13 cellular contexts compared by ENCODE assay signal in the genomic region with DNA sequence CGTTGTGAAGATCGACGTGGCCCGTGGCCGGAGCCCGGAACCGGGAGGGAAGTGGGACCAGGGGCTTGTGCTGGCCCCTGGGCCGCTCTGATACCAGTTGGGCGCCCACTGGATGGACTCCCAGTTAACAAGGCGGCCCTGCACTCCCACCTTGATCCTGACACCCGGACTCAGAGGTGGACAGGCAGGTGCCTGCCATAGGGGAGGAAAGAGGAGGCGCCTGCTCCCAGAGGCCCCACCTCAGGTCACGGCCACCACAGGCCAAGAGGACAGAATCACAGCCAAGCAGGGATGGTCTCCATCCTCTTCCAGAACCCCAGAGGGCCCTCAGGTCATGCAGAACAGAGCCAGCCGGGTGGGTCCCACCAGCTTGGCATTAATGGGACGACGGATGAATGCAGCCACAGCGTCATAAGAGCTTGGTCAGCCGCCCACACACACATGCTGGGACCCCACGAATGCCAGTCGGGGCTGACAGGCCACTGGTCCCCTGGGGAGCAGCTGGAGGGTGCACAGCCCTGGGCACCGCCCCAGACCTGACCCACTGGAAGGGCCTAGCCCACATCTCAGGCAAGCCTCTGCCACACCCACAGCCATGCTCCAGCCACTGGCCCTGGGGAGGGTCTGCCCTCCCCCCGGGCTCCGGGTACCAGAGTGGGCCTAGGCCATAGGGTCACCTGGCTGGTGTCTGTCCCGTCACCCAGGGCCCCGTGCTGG. TPM values are rescaled to one million over a fixed set of nuclear protein-coding genes. Genes with fewer than 3 reads are reported as not detected.
DNase-seq lines count a peak whose midpoint lies in the region; ATAC-seq, FAIRE-seq and TF ChIP-seq lines count a peak whose summit lies in the region.
"Had no signal": no experiment of that assay in that cellular context is flagged by ENCODE, and none has a peak within 500 bp of the region (broad histone marks: within the 10 kb centered on the region; RNA-seq: fewer than 3 reads in every experiment).

No MANE protein-coding gene starts in this region.

- peaks cover 32 to 41% of the 10 kb centered on the region in 2 donors for H3K4me1 Mint-ChIP-seq in natural killer cell

- H3K4me1 ChIP-seq in left ventricle myocardium inferior (peaks cover 54% of the 10 kb centered on the region), uterus (peaks cover 10 to 30% of the 10 kb centered on the region in 2 donors), small intestine (ENCODE audit: control insufficient read depth in 2 of 2, insufficient read depth in 1 of 2, low read depth in 1 of 2, low read length in 1 of 2) (peaks cover 0 to 6% of the 10 kb centered on the region in 2 donors)

- H3K27me3 ChIP-seq in left ventricle myocardium inferior (ENCODE audit: low read depth) (no peaks in the 10 kb centered on the region), uterus (no peaks in the 10 kb centered on the region), small intestine (ENCODE audit: control insufficient read depth in 2 of 2, insufficient read depth in 2 of 2, low read length in 2 of 2) (no peaks in the 10 kb centered on the region)

- H3K36me3 Mint-ChIP-seq in natural killer cell, result no peaks in the 10 kb centered on the region

- intact Hi-C loops in left ventricle myocardium inferior (cut with micrococcal nuclease), result no loop called here
- intact Hi-C loops in left cardiac atrium (cut with DNase I), result no loop called here
- intact Hi-C loops in natural killer cell (cut with micrococcal nuclease), result no loop called here
- intact Hi-C loops in uterus (cut with DNase I; ENCODE audit: low total_unique reads), result no loop called here

- H3K27ac ChIP-seq in left ventricle myocardium inferior (replicated peaks) (peak overlapping the region; percentile 98), cingulate gyrus (ENCODE audit: low read depth, low read length) (peak overlapping the region; percentile 84), uterus (peak overlapping the region; percentile 75 to 92), small intestine (ENCODE audit: low read depth in 1 of 2, low read length in 1 of 2) (peak overlapping the region in 1 of 2 donors; percentile 3)

- no peak for TF ChIP-seq POLR2A in uterus (IDR thresholded peaks at IDR 0.05)

- TF ChIP-seq CTCF in left ventricle myocardium inferior (IDR thresholded peaks at IDR 0.05; ENCODE audit: borderline replicate concordance) (no peak), natural killer cell (IDR thresholded peaks at IDR 0.05) (no peak), uterus (IDR thresholded peaks at IDR 0.05) (no peak)

- FAIRE-seq in small intestine (lab: Jason Lieb, UNC), result no peak
- FAIRE-seq: H54 had no signal

- H3K4me3 ChIP-seq in left ventricle myocardium inferior (peak overlapping the region; percentile 99), uterus (peak overlapping the region; percentile 10 to 20), small intestine (ENCODE audit: low read depth in 1 of 2, low read length in 2 of 2) (no peak overlapping the region)

- WGBS in small intestine, 3 donors, result 88 to 92% (median 88%) methylated on average over 25 of the region's 25 CpGs

- no peaks in the 10 kb centered on the region for H3K9me3 Mint-ChIP-seq in natural killer cell

- H3K4me3 Mint-ChIP-seq in natural killer cell, result peak overlapping the region; percentile 56

- peak overlapping the region; percentile 97 to 98 for H3K27ac Mint-ChIP-seq in natural killer cell

- no peak for DNase-seq in left ventricle myocardium inferior
- DNase-seq in left cardiac atrium, result no peak
- DNase-seq in natural killer cell, result no peak
- DNase-seq in uterus, result peak in 1 of 2 donors; percentile 15
- no peak for DNase-seq in small intestine
- DNase-seq in T-helper 1 cell, result no peak
- DNase-seq: COR-L47; left colon; NCI-H187 treated with DMSO at 0.1 percent for 48 hours; stimulated activated CD4-positive, alpha-beta T cell treated with anti-CD3 and anti-CD28 coated beads, Interleukin-2, amount 100 ng/mL, for 48 hours had no signal

- H3K9me3 ChIP-seq in left ventricle myocardium inferior (replicated peaks) (no peaks in the 10 kb centered on the region), uterus (no peaks in the 10 kb centered on the region), small intestine (ENCODE audit: control insufficient read depth, low read depth) (no peaks in the 10 kb centered on the region)

- no peaks in the 10 kb centered on the region for H3K27me3 Mint-ChIP-seq in natural killer cell (ENCODE audit: low read depth in 2 of 2)

- H3K36me3 ChIP-seq in left ventricle myocardium inferior (peaks cover 3% of the 10 kb centered on the region), uterus (no peaks in the 10 kb centered on the region), small intestine (ENCODE audit: control insufficient read depth in 2 of 2, insufficient read depth in 2 of 2, low read length in 2 of 2) (no peaks in the 10 kb centered on the region)

- ATAC-seq in left cardiac atrium (no peak), natural killer cell (no peak), GM18520 (IDR thresholded peaks at IDR 0.05; ENCODE audit: unreplicated experiment) (no peak)
- ATAC-seq: left colon had no signal

RNA-seq across cellular contexts. Expression of gene KLF16, which starts 9.6 kb away (rescaled TPM):
- total RNA-seq in left ventricle myocardium inferior, result 6.4 TPM
- total RNA-seq in left cardiac atrium, result 10 to 100 TPM in 1 of 2 donors, 1 to 10 TPM in 1; 9.9 to 12.9 TPM
- 10 to 100 TPM; 29.1 to 38.4 (median 34.8) TPM for total RNA-seq in natural killer cell
- 10 to 100 TPM in 1 of 4 donors, 1 to 10 TPM in 1, under 1 TPM in 1, not detected in 1; 0.26 to 17.7 (median 3.9) TPM for total RNA-seq in uterus
- polyA plus RNA-seq in small intestine, result 10 to 100 TPM in 2 of 3 donors, 1 to 10 TPM in 1; 7.8 to 14.6 (median 13.3) TPM

RNA-seq across cellular contexts. Expression of gene ABHD17A, which starts 12.3 kb away (rescaled TPM):
- total RNA-seq in left ventricle myocardium inferior, result 55.6 TPM
- 10 to 100 TPM; 60.8 to 66.1 TPM for total RNA-seq in left cardiac atrium
- 100 to 1,000 TPM; 554 to 652 (median 608) TPM for total RNA-seq in natural killer cell
- 100 to 1,000 TPM in 1 of 4 donors, 10 to 100 TPM in 3; 33.8 to 142 (median 63.7) TPM for total RNA-seq in uterus
- polyA plus RNA-seq in small intestine, result 10 to 100 TPM; 52.6 to 79.6 (median 71.3) TPM

RNA-seq across cellular contexts. Expression of gene REXO1, which starts 24.7 kb away (rescaled TPM):
- total RNA-seq in left ventricle myocardium inferior (17.7 TPM), left cardiac atrium (10 to 100 TPM; 14.8 to 22.3 TPM), natural killer cell (10 to 100 TPM; 90.7 to 91.7 (median 91.5) TPM), uterus (10 to 100 TPM in 2 of 4 donors, 1 to 10 TPM in 2; 1.5 to 67.4 (median 25.1) TPM)
- 10 to 100 TPM; 18.4 to 31.8 (median 22.7) TPM for polyA plus RNA-seq in small intestine

RNA-seq across cellular contexts. Expression of gene ADAT3, which starts 32.2 kb away (rescaled TPM):
- total RNA-seq in left ventricle myocardium inferior (1.8 TPM), left cardiac atrium (1 to 10 TPM; 2.3 to 3.0 TPM), natural killer cell (10 to 100 TPM; 13.0 to 20.9 (median 13.1) TPM), uterus (1 to 10 TPM; 1.0 to 5.5 (median 2.8) TPM)
- polyA plus RNA-seq in small intestine, result 10 to 100 TPM; 10.4 to 38.1 (median 35.8) TPM

RNA-seq across cellular contexts. Expression of gene SCAMP4, which starts 32.2 kb away (rescaled TPM):
- 16.2 TPM for total RNA-seq in left ventricle myocardium inferior
- 10 to 100 TPM; 21.4 to 22.8 TPM for total RNA-seq in left cardiac atrium
- 10 to 100 TPM; 43.1 to 53.7 (median 46.9) TPM for total RNA-seq in natural killer cell
- 10 to 100 TPM in 3 of 4 donors, 1 to 10 TPM in 1; 9.5 to 68.9 (median 28.0) TPM for total RNA-seq in uterus
- polyA plus RNA-seq in small intestine, result 10 to 100 TPM; 31.3 to 39.4 (median 36.9) TPM

Comparison
In these comparisons a context has a peak if more than half of its experiments do, and no peak if none do; other contexts are left out.
1. H3K4me3 ChIP-seq: peak in left ventricle myocardium inferior (single experiment) and uterus (2 of 2); none in small intestine (0 of 2).